22 cellular contexts compared by ENCODE assay signal in genomic region chr2:234363647-234364294, GRCh38.
DNase-seq lines count a peak whose midpoint lies in the region; ATAC-seq, FAIRE-seq and TF ChIP-seq lines count a peak whose summit lies in the region.
"Had no signal": no experiment of that assay in that cellular context is flagged by ENCODE, and none has a peak within 500 bp of the region (broad histone marks: within the 10 kb centered on the region; RNA-seq: fewer than 3 reads in every experiment).

No MANE protein-coding gene starts in this region.

- no peaks in the 10 kb centered on the region for H3K9me3 ChIP-seq in HEK293 (ENCODE audit: control insufficient read depth, insufficient read depth, low read depth, low read length)
- H3K9me3 ChIP-seq in MG63 = no peaks in the 10 kb centered on the region; the same call in 1 of the 2 replicates
- H3K9me3 ChIP-seq in small intestine (ENCODE audit: control insufficient read depth, low read depth) = no peaks in the 10 kb centered on the region
- H3K9me3 ChIP-seq: ascending aorta, gastrocnemius medialis had no signal

- H3K4me3 ChIP-seq in HEK293 (ENCODE audit: low read depth, low read length) (no peak overlapping the region), bronchial epithelial cell (ENCODE audit: low read depth, low read length) (no peak overlapping the region), MG63 (no peak overlapping the region), small intestine (ENCODE audit: low read depth in 1 of 2, low read length in 2 of 2) (no peak overlapping the region)
- H3K4me3 ChIP-seq: ascending aorta, coronary artery, gastrocnemius medialis, lower lobe of right lung, stomach had no signal

- FAIRE-seq in A204.1 (lab: Jason Lieb, UNC) (peak; percentile 37), bronchial epithelial cell (lab: Jason Lieb, UNC) (peak; percentile 18), small intestine (lab: Jason Lieb, UNC) (no peak)
- FAIRE-seq: endothelial cell of umbilical vein, GM12891 had no signal

- H3K36me3 Mint-ChIP-seq in nephron (ENCODE audit: low read depth) = peaks cover 4% of the 10 kb centered on the region

- peaks cover 15% of the 10 kb centered on the region for H3K9me3 Mint-ChIP-seq in nephron

- DNase-seq in bronchial epithelial cell (ENCODE audit: low read depth) = no peak
- DNase-seq in DMS153 treated with DMSO at 0.1 percent for 48 hours (lab: John Stamatoyannopoulos, UW; ENCODE audit: unreplicated experiment) = no peak
- no peak for DNase-seq in MG63
- no peak for DNase-seq in small intestine
- DNase-seq: activated CD4-positive, alpha-beta T cell treated with anti-CD3 and anti-CD28 coated beads, Interleukin-2, amount 50 U/mL, for 1 hour; activated naive CD4-positive, alpha-beta T cell treated with anti-CD3 and anti-CD28 coated beads for 36 hours; activated T-cell treated with anti-CD3 and anti-CD28 coated beads, Interleukin-2, amount 50 U/mL, for 1 hour; COR-L47; gastrocnemius medialis; GDM1; lower lobe of right lung; natural killer cell; retina; stomach had no signal

- CTCF ChIA-PET in HEK293 (lab: Yijun Ruan, JAX) = interaction anchor here (1.1 kb wide), 1 partner anchor 14 kb away, joined by 3 read pairs; no protein-coding TSS in a partner anchor

- H3K4me3 Mint-ChIP-seq in nephron = peak overlapping the region in 1 of 3 experiments; percentile 12
- H3K4me3 Mint-ChIP-seq: activated naive CD4-positive, alpha-beta T cell treated with anti-CD3 and anti-CD28 coated beads for 36 hours; natural killer cell had no signal

- no peaks in the 10 kb centered on the region for H3K27me3 ChIP-seq in bronchial epithelial cell (ENCODE audit: control insufficient read depth, insufficient read depth, low read length)
- no peaks in the 10 kb centered on the region for H3K27me3 ChIP-seq in MG63
- H3K27me3 ChIP-seq in small intestine (ENCODE audit: control insufficient read depth in 2 of 2, insufficient read depth in 2 of 2, low read length in 2 of 2) = no peaks in the 10 kb centered on the region
- H3K27me3 ChIP-seq: ascending aorta, gastrocnemius medialis, stomach had no signal

- H3K27me3 Mint-ChIP-seq in nephron (ENCODE audit: low read depth) = peaks cover 4% of the 10 kb centered on the region

- H3K4me1 Mint-ChIP-seq in nephron = peaks cover 38% of the 10 kb centered on the region

- no peaks in the 10 kb centered on the region for H3K36me3 ChIP-seq in HEK293 (ENCODE audit: control insufficient read depth in 2 of 2, insufficient read depth in 1 of 2, low read length in 2 of 2)
- H3K36me3 ChIP-seq in bronchial epithelial cell (ENCODE audit: control insufficient read depth, insufficient read depth, low read length) = no peaks in the 10 kb centered on the region
- no peaks in the 10 kb centered on the region for H3K36me3 ChIP-seq in MG63
- H3K36me3 ChIP-seq in small intestine (ENCODE audit: control insufficient read depth in 2 of 2, insufficient read depth in 2 of 2, low read length in 2 of 2) = no peaks in the 10 kb centered on the region
- H3K36me3 ChIP-seq: ascending aorta, gastrocnemius medialis, lower lobe of right lung, stomach had no signal

- H3K27ac ChIP-seq in HEK293 (ENCODE audit: extremely low read depth, low read depth, low read length) (no peak overlapping the region), small intestine (ENCODE audit: low read depth in 1 of 2, low read length in 1 of 2) (no peak overlapping the region)
- H3K27ac ChIP-seq: ascending aorta, coronary artery, gastrocnemius medialis, lower lobe of right lung, stomach had no signal

- TF ChIP-seq CTCF in HEK293 (tag by site-specific recombination; IDR thresholded peaks at IDR 0.05) (no peak), bronchial epithelial cell (IDR thresholded peaks at IDR 0.05; ENCODE audit: insufficient read depth, low read length, severe bottlenecking) (no peak), nephron (IDR thresholded peaks at IDR 0.05; ENCODE audit: unreplicated experiment in 3 of 3) (no peak)

- POLR2A ChIA-PET in HEK293 (lab: Yijun Ruan, JAX) = no interaction called here

- 59 to 64% (median 63%) methylated on average over 10 of the region's 10 CpGs for WGBS in small intestine, 3 donors

- no peak for ATAC-seq in GM21360 (IDR thresholded peaks at IDR 0.05; ENCODE audit: unreplicated experiment)
- ATAC-seq: gastrocnemius medialis, natural killer cell had no signal

- H3K27ac Mint-ChIP-seq in nephron = peak overlapping the region; percentile 16 to 70 (median 28)
- H3K27ac Mint-ChIP-seq: activated naive CD4-positive, alpha-beta T cell treated with anti-CD3 and anti-CD28 coated beads for 36 hours had no signal

- H3K4me1 ChIP-seq in HEK293 (ENCODE audit: control insufficient read depth, insufficient read depth, low read length) = peaks cover 15% of the 10 kb centered on the region
- no peaks in the 10 kb centered on the region for H3K4me1 ChIP-seq in small intestine (ENCODE audit: control insufficient read depth in 2 of 2, insufficient read depth in 1 of 2, low read depth in 1 of 2, low read length in 1 of 2)
- H3K4me1 ChIP-seq: ascending aorta, gastrocnemius medialis had no signal

TF ChIP-seq in HEK293, 187 proteins besides CTCF, POLR2A, EP300 and RAD21:
- TF ChIP-seq ZNF473 (tag by site-specific recombination; IDR thresholded peaks at IDR 0.05) (no peak), ZNF433 (tag by site-specific recombination; IDR thresholded peaks at IDR 0.05; ENCODE audit: low read depth) (no peak), ZBTB20 (tag by site-specific recombination; IDR thresholded peaks at IDR 0.05) (no peak), ZIC2 (tag by site-specific recombination; IDR thresholded peaks at IDR 0.05) (peak; percentile 54), ZNF549 (tag by site-specific recombination; IDR thresholded peaks at IDR 0.05) (no peak), ZNF560 (tag by site-specific recombination; IDR thresholded peaks at IDR 0.05; ENCODE audit: borderline replicate concordance) (no peak)
- TF ChIP-seq, protein P1, sequence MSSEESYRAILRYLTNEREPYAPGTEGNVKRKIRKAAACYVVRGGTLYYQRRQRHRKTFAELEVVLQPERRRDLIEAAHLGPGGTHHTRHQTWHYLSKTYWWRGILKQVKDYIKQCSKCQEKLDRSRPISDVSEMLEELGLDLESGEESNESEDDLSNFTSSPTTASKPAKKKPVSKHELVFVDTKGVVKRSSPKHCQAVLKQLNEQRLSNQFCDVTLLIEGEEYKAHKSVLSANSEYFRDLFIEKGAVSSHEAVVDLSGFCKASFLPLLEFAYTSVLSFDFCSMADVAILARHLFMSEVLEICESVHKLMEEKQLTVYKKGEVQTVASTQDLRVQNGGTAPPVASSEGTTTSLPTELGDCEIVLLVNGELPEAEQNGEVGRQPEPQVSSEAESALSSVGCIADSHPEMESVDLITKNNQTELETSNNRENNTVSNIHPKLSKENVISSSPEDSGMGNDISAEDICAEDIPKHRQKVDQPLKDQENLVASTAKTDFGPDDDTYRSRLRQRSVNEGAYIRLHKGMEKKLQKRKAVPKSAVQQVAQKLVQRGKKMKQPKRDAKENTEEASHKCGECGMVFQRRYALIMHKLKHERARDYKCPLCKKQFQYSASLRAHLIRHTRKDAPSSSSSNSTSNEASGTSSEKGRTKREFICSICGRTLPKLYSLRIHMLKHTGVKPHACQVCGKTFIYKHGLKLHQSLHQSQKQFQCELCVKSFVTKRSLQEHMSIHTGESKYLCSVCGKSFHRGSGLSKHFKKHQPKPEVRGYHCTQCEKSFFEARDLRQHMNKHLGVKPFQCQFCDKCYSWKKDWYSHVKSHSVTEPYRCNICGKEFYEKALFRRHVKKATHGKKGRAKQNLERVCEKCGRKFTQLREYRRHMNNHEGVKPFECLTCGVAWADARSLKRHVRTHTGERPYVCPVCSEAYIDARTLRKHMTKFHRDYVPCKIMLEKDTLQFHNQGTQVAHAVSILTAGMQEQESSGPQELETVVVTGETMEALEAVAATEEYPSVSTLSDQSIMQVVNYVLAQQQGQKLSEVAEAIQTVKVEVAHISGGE (tag by site-specific recombination; conservative IDR thresholded peaks at IDR 0.05; ENCODE audit: low read depth) = no peak
- TF ChIP-seq, protein P2, sequence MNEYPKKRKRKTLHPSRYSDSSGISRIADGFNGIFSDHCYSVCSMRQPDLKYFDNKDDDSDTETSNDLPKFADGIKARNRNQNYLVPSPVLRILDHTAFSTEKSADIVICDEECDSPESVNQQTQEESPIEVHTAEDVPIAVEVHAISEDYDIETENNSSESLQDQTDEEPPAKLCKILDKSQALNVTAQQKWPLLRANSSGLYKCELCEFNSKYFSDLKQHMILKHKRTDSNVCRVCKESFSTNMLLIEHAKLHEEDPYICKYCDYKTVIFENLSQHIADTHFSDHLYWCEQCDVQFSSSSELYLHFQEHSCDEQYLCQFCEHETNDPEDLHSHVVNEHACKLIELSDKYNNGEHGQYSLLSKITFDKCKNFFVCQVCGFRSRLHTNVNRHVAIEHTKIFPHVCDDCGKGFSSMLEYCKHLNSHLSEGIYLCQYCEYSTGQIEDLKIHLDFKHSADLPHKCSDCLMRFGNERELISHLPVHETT (tag by site-specific recombination; IDR thresholded peaks at IDR 0.05) = no peak
